In genomic region chr19:4071610-4072009, GRCh38 we compare ENCODE assay signal across 8 cellular contexts.
"Had no signal": no experiment of that assay in that cellular context is flagged by ENCODE, and none has a peak within 500 bp of the region (broad histone marks: within the 10 kb centered on the region; RNA-seq: fewer than 3 reads in every experiment).

No MANE protein-coding gene starts in this region.

- ATAC-seq: GM23338 had no signal

- H2AFZ ChIP-seq: GM23338 had no signal

- FAIRE-seq: H1, H54, HTR-8/SVneo had no signal

- H3K4me2 ChIP-seq: GM23338 had no signal

- DNase-seq: H9, HCEC 1CT, IMR-90, KBM-7 had no signal

- H3K27ac Mint-ChIP-seq: GM23338, H9 had no signal

- H3K4me3 Mint-ChIP-seq: GM23338, H9 had no signal

- H3K9me3 Mint-ChIP-seq: GM23338, H9 had no signal

- H3K4me3 ChIP-seq: GM23338 had no signal
